In genomic region chr4:6504900-6505496, GRCh38 we compare ENCODE assay signal across 18 cellular contexts. TPM values are rescaled to one million over a fixed set of nuclear protein-coding genes. Genes with fewer than 3 reads are reported as not detected.
DNase-seq lines count a peak whose midpoint lies in the region; ATAC-seq, FAIRE-seq and TF ChIP-seq lines count a peak whose summit lies in the region.
"Had no signal": no experiment of that assay in that cellular context is flagged by ENCODE, and none has a peak within 500 bp of the region (broad histone marks: within the 10 kb centered on the region; RNA-seq: fewer than 3 reads in every experiment).

No MANE protein-coding gene starts in this region.

- FAIRE-seq in GM19239 (lab: Jason Lieb, UNC): no peak
- FAIRE-seq: G401.6, RCC 7860 had no signal

- H3K36me3 Mint-ChIP-seq in CD14-positive monocyte: no peaks in the 10 kb centered on the region
- H3K36me3 Mint-ChIP-seq: CD4-positive, CD25-positive, alpha-beta regulatory T cell had no signal

- H3K4me3 ChIP-seq in HCT116 (replicated peaks in 1 of 2; ENCODE audit: low read depth in 1 of 2, low read length in 2 of 2) (no peak overlapping the region), esophagus muscularis mucosa (no peak overlapping the region)

- H3K27ac ChIP-seq in HCT116 (ENCODE audit: low read depth, low read length) (no peak overlapping the region), esophagus muscularis mucosa (replicated peaks in 1 of 4) (no peak overlapping the region)

- intact Hi-C loops in HCT116 (cut with micrococcal nuclease): no loop called here
- intact Hi-C loops in esophagus muscularis mucosa (cut with DNase I): no loop called here
- intact Hi-C loops in CD14-positive monocyte (cut with micrococcal nuclease): no loop called here

- no peaks in the 10 kb centered on the region for H3K9me2 ChIP-seq in HCT116 (ENCODE audit: insufficient read depth)

- TF ChIP-seq POLR2A in HCT116 (IDR thresholded peaks at IDR 0.05; ENCODE audit: borderline replicate concordance, extremely low read depth, insufficient read depth, insufficient read length) (no peak), esophagus muscularis mucosa (IDR thresholded peaks at IDR 0.05; ENCODE audit: low read depth) (no peak)

- no peaks in the 10 kb centered on the region for H3K79me2 ChIP-seq in HCT116 (ENCODE audit: insufficient read depth, low read length)

- DNase-seq in DMS53 (lab: John Stamatoyannopoulos, UW) (peak; percentile 64), HCT116 (ENCODE audit: low read depth, low spot score) (no peak), RKO (ENCODE audit: low spot score) (peak; percentile 21), esophagus muscularis mucosa (ENCODE audit: extremely low spot score) (peak; percentile 3), GM19239 (ENCODE audit: insufficient read length, low spot score) (no peak), CD14-positive monocyte (ENCODE audit: low spot score) (no peak)
- DNase-seq: Caco-2; CD4-positive, CD25-positive, alpha-beta regulatory T cell; H9; NCI-H1436; NCI-H1930; NCI-H446 treated with DMSO at 0.1 percent for 48 hours; Right ventricle myocardium superior had no signal

- H3K4me3 Mint-ChIP-seq in CD14-positive monocyte: no peak overlapping the region
- H3K4me3 Mint-ChIP-seq: CD4-positive, CD25-positive, alpha-beta regulatory T cell; H9 had no signal

- H3K9ac ChIP-seq in HCT116 (ENCODE audit: low read length): no peak overlapping the region

- no peak for TF ChIP-seq EP300 in esophagus muscularis mucosa (IDR thresholded peaks at IDR 0.05)

- CTCF ChIA-PET in HCT116 (lab: Charles Lee): no interaction called here

- peaks cover 14 to 52% (median 27%) of the 10 kb centered on the region in 7 donors for H3K9me3 Mint-ChIP-seq in CD14-positive monocyte

- H3K36me3 ChIP-seq in HCT116 (ENCODE audit: control insufficient read depth in 1 of 2, insufficient read depth in 2 of 2, low read length in 2 of 2) (no peaks in the 10 kb centered on the region), esophagus muscularis mucosa (no peaks in the 10 kb centered on the region)

- WGBS in esophagus muscularis mucosa: 75% methylated on average over 5 of the region's 5 CpGs

- TF ChIP-seq CTCF in HCT116 (IDR thresholded peaks at IDR 0.05 in 2 of 3, conservative IDR thresholded peaks at IDR 0.05 in 1 of 3; ENCODE audit: borderline replicate concordance in 1 of 3, insufficient read depth in 1 of 3, low read depth in 2 of 3, low read length in 2 of 3): no peak
- TF ChIP-seq CTCF in esophagus muscularis mucosa (IDR thresholded peaks at IDR 0.05): no peak
- no peak for TF ChIP-seq CTCF in CD14-positive monocyte (IDR thresholded peaks at IDR 0.05)

- H3K4me1 ChIP-seq in HCT116 (ENCODE audit: control insufficient read depth in 1 of 2, insufficient read depth in 2 of 2, low read length in 2 of 2): peaks cover 0 to 12% of the 10 kb centered on the region in 2 experiments; a peak in 1 of 4 replicates
- no peaks in the 10 kb centered on the region for H3K4me1 ChIP-seq in esophagus muscularis mucosa
- H3K4me1 ChIP-seq: Caco-2 had no signal

- ATAC-seq in HCT116: no peak
- no peak for ATAC-seq in GM19463 (IDR thresholded peaks at IDR 0.05; ENCODE audit: unreplicated experiment)
- no peak for ATAC-seq in GM19324 (IDR thresholded peaks at IDR 0.05; ENCODE audit: low FRiP score, unreplicated experiment)

- H3K4me2 ChIP-seq in HCT116 (ENCODE audit: low read length): no peak overlapping the region

- no peaks in the 10 kb centered on the region for H3K4me1 Mint-ChIP-seq in CD14-positive monocyte
- H3K4me1 Mint-ChIP-seq: CD4-positive, CD25-positive, alpha-beta regulatory T cell; H9 had no signal

- TF ChIP-seq RAD21 in HCT116 (IDR thresholded peaks at IDR 0.05; ENCODE audit: low read depth): no peak

- no peaks in the 10 kb centered on the region for H4K20me1 ChIP-seq in HCT116 (ENCODE audit: insufficient read depth)

- H3K27me3 ChIP-seq in HCT116 (ENCODE audit: insufficient read depth, low read length) (no peaks in the 10 kb centered on the region), esophagus muscularis mucosa (peaks cover 0 to 32% (median 0%) of the 10 kb centered on the region in 4 donors)

- H3K9me3 ChIP-seq in HCT116 (ENCODE audit: control insufficient read depth in 1 of 2, insufficient read depth in 1 of 2, low read depth in 1 of 2, low read length in 2 of 2) (peaks cover 12 to 14% of the 10 kb centered on the region in 2 experiments; a peak in 2 of 4 replicates), esophagus muscularis mucosa (peaks cover 0 to 22% (median 16%) of the 10 kb centered on the region in 4 donors)
- H3K9me3 ChIP-seq: Caco-2 had no signal

- H2AFZ ChIP-seq in HCT116 (ENCODE audit: low read depth, low read length, poor library complexity, severe bottlenecking): no peak overlapping the region

- H3K27me3 Mint-ChIP-seq in CD14-positive monocyte (ENCODE audit: low read depth in 3 of 3): peaks cover 8 to 11% (median 9%) of the 10 kb centered on the region in 3 donors

- RAD21 ChIA-PET in HCT116 (lab: Charles Lee; ENCODE audit: low non-redundant PET in 1 of 2, low total read pairs in 2 of 2, uncharacterized antibody in 2 of 2, unreplicated experiment in 2 of 2): no interaction called here

- no TSS peak for BruUV-seq in HCT116 (replicated peaks; lab: Mats Ljungman, UMichigan)

- POLR2A ChIA-PET in HCT116 (lab: Charles Lee): no interaction called here

- H3K27ac Mint-ChIP-seq in CD14-positive monocyte: no peak overlapping the region
- H3K27ac Mint-ChIP-seq: CD4-positive, CD25-positive, alpha-beta regulatory T cell; H9 had no signal

TF ChIP-seq in HCT116, 20 proteins besides CTCF, POLR2A, EP300 and RAD21:
- TF ChIP-seq CBX3 (IDR thresholded peaks at IDR 0.05; ENCODE audit: low read depth): peak; percentile 77
- no peak for TF ChIP-seq ZFX (IDR thresholded peaks at IDR 0.05)

RNA-seq across cellular contexts. Expression of gene PPP2R2C, which starts 32.6 kb away (rescaled TPM):
- 32.9 TPM for total RNA-seq in HCT116 (2021; ENCODE audit: unreplicated experiment)
- 29.6 and 33.6 TPM in 2 replicates for polyA plus RNA-seq in HCT116 (2012)
- 1 to 10 TPM in 3 of 4 donors, under 1 TPM in 1; 0.50 to 2.7 (median 1.4) TPM for total RNA-seq in esophagus muscularis mucosa
- polyA plus RNA-seq in CD14-positive monocyte: not detected
- total RNA-seq: Caco-2; CD4-positive, CD25-positive, alpha-beta regulatory T cell; T-helper 2 cell treated with Interferon-gamma antibody and Interleukin-4, amounts not matched to agents 100 ng/mL and 5 ng/mL, for 36 hours had no signal
- polyA plus RNA-seq: CD4-positive, CD25-positive, alpha-beta regulatory T cell had no signal

Comparison
In these comparisons a context has a peak if more than half of its experiments do, and no peak if none do; other contexts are left out.
1. DNase-seq: peak in DMS53 (single experiment), RKO (single experiment) and esophagus muscularis mucosa (single experiment); none in HCT116 (single experiment), GM19239 (single experiment) and CD14-positive monocyte (single experiment).